Comparison of ENCODE assay signal across 9 cellular contexts in genomic region chr2:54569745-54570296, GRCh38.
A peak's percentile ranks its signal among the peaks of the same experiment; 100 is the strongest.
DNase-seq lines count a peak whose midpoint lies in the region; ATAC-seq and TF ChIP-seq lines count a peak whose summit lies in the region.
"Had no signal": no experiment of that assay in that cellular context is flagged by ENCODE, and none has a peak within 500 bp of the region (broad histone marks: within the 10 kb centered on the region; RNA-seq: fewer than 3 reads in every experiment).

No MANE protein-coding gene starts in this region.

- DNase-seq in NK-92 treated with Interleukin-12 subunit alpha and Interleukin-12 subunit beta, amount 100 ng/mL, for 24 hours (lab: John Stamatoyannopoulos, UW): peak; percentile 28
- no peak for DNase-seq in NK-92 (lab: John Stamatoyannopoulos, UW; ENCODE audit: unreplicated experiment)
- no peak for DNase-seq in foreskin keratinocyte
- no peak for DNase-seq in NCI-H146 (lab: John Stamatoyannopoulos, UW)
- no peak for DNase-seq in H4 (ENCODE audit: low spot score)
- DNase-seq in HT-29 (ENCODE audit: low spot score): no peak
- DNase-seq: NCI-H1930 had no signal

- peak overlapping the region; percentile 63 for H3K4me2 ChIP-seq in OCI-LY3 (ENCODE audit: low read length)

- peaks cover 15% of the 10 kb centered on the region for H3K36me3 Mint-ChIP-seq in stimulated activated memory B cell treated with anti-CD40 and anti-IgM and Interleukin-4, amounts not matched to agents 10 μg/mL and 1 μg/mL and 100 μg/mL, for 72 hours

- H3K4me3 Mint-ChIP-seq in stimulated activated memory B cell treated with anti-CD40 and anti-IgM and Interleukin-4, amounts not matched to agents 10 μg/mL and 1 μg/mL and 100 μg/mL, for 72 hours: peak overlapping the region; percentile 63

- H2AFZ ChIP-seq in OCI-LY3 (ENCODE audit: low read depth, low read length): no peak overlapping the region

- H4K20me1 ChIP-seq in OCI-LY3 (ENCODE audit: insufficient read depth, low read length): no peaks in the 10 kb centered on the region

- peak overlapping the region; percentile 96 for H3K27ac Mint-ChIP-seq in stimulated activated memory B cell treated with anti-CD40 and anti-IgM and Interleukin-4, amounts not matched to agents 10 μg/mL and 1 μg/mL and 100 μg/mL, for 72 hours

- H3K4me1 ChIP-seq in OCI-LY3 (ENCODE audit: low read length) (peaks cover 41% of the 10 kb centered on the region), foreskin keratinocyte (peaks cover 59% of the 10 kb centered on the region)

- H3K27ac ChIP-seq in OCI-LY3 (ENCODE audit: low read length) (no peak overlapping the region), foreskin keratinocyte (peak overlapping the region; percentile 99)

- H3K27me3 ChIP-seq in OCI-LY3 (ENCODE audit: low read depth, low read length) (no peaks in the 10 kb centered on the region), foreskin keratinocyte (no peaks in the 10 kb centered on the region)

- no peaks in the 10 kb centered on the region for H3K9me3 ChIP-seq in OCI-LY3 (ENCODE audit: insufficient read depth, low read length)

- no peaks in the 10 kb centered on the region for H3K27me3 Mint-ChIP-seq in stimulated activated memory B cell treated with anti-CD40 and anti-IgM and Interleukin-4, amounts not matched to agents 10 μg/mL and 1 μg/mL and 100 μg/mL, for 72 hours

- H3K9ac ChIP-seq in OCI-LY3 (ENCODE audit: low read length): no peak overlapping the region

- no peak for ATAC-seq in foreskin keratinocyte
- ATAC-seq in stimulated activated memory B cell treated with anti-CD40 and anti-IgM and Interleukin-4, amounts not matched to agents 10 μg/mL and 1 μg/mL and 100 μg/mL, for 72 hours: peak; percentile 56

- no peaks in the 10 kb centered on the region; the same call in 1 of the 2 replicates for H3K79me2 ChIP-seq in OCI-LY3 (ENCODE audit: low read length)

- no peaks in the 10 kb centered on the region for H3K9me3 Mint-ChIP-seq in stimulated activated memory B cell treated with anti-CD40 and anti-IgM and Interleukin-4, amounts not matched to agents 10 μg/mL and 1 μg/mL and 100 μg/mL, for 72 hours

- H3K36me3 ChIP-seq in OCI-LY3 (replicated peaks; ENCODE audit: low read depth, low read length): no peaks in the 10 kb centered on the region

- TF ChIP-seq CTCF in OCI-LY3 (IDR thresholded peaks at IDR 0.05; ENCODE audit: low read depth, low read length) (no peak), foreskin keratinocyte (conservative IDR thresholded peaks at IDR 0.05) (no peak)

- peaks cover 76% of the 10 kb centered on the region for H3K4me1 Mint-ChIP-seq in stimulated activated memory B cell treated with anti-CD40 and anti-IgM and Interleukin-4, amounts not matched to agents 10 μg/mL and 1 μg/mL and 100 μg/mL, for 72 hours

- H3K4me3 ChIP-seq in OCI-LY3 (ENCODE audit: low read length): no peak overlapping the region
